ENCODE assay signal across 25 cellular contexts in the genomic region with DNA sequence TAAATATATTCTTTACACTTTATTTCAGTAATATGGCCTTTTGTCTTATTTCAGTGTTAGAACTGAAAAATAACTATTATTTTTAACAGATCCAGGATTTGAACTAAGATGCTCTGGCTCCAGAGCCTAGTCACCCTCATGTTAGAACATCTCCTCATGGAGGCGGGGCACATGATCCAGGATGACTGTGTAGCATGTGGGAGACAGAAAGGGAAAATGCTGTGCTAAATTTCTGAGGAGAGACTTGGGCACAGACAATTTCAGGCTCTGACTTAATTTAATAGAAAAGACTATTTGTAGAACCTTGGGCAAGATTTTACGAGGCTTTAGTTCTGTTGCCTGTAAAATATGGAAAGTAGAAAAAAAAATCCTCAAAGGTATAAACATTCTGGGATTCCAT. TPM values are rescaled to one million over a fixed set of nuclear protein-coding genes. Genes with fewer than 3 reads are reported as not detected.
DNase-seq lines count a peak whose midpoint lies in the region; ATAC-seq and TF ChIP-seq lines count a peak whose summit lies in the region.
"Had no signal": no experiment of that assay in that cellular context is flagged by ENCODE, and none has a peak within 500 bp of the region (broad histone marks: within the 10 kb centered on the region; RNA-seq: fewer than 3 reads in every experiment).

No MANE protein-coding gene starts in this region.

- no peak overlapping the region for H2AFZ ChIP-seq in mammary epithelial cell (ENCODE audit: low read depth, low read length)

- in situ Hi-C loops in mammary epithelial cell (cut with MboI; ENCODE audit: low sequenced_read_pairs in 2 of 2) = no loop called here

- H3K4me3 ChIP-seq in HEK293 (ENCODE audit: low read depth, low read length) (no peak overlapping the region), mammary epithelial cell (replicated peaks in 1 of 3; ENCODE audit: insufficient read depth in 1 of 3, low read depth in 2 of 3, low read length in 3 of 3) (no peak overlapping the region), fibroblast of villous mesenchyme (ENCODE audit: low read depth, low read length) (no peak overlapping the region)
- H3K4me3 ChIP-seq: heart right ventricle, MG63, spleen, testis had no signal

- CTCF ChIA-PET in HEK293 (lab: Yijun Ruan, JAX) (no interaction called here), mammary epithelial cell (lab: Charles Lee; ENCODE audit: low non-redundant PET) (no interaction called here)

- POLR2A ChIA-PET in HEK293 (lab: Yijun Ruan, JAX) = no interaction called here

- BruUV-seq in mammary epithelial cell (replicated peaks; lab: Mats Ljungman, UMichigan) = no TSS peak

- dilution Hi-C loops in mammary epithelial cell (cut with HindIII; ENCODE audit: low sequenced_read_pairs) = no loop called here

- no peak overlapping the region for H3K27ac ChIP-seq in HEK293 (ENCODE audit: extremely low read depth, low read depth, low read length)
- H3K27ac ChIP-seq in mammary epithelial cell (ENCODE audit: insufficient read depth, low read depth, low read length) = peak overlapping the region; percentile 40
- H3K27ac ChIP-seq: heart right ventricle, spleen had no signal

- no peaks in the 10 kb centered on the region for H3K27me3 ChIP-seq in mammary epithelial cell (ENCODE audit: insufficient read depth, low read length)
- H3K27me3 ChIP-seq: heart right ventricle, MG63, spleen, testis had no signal

- H3K36me3 ChIP-seq in HEK293 (ENCODE audit: control insufficient read depth in 2 of 2, insufficient read depth in 1 of 2, low read length in 2 of 2) (no peaks in the 10 kb centered on the region), mammary epithelial cell (ENCODE audit: insufficient read depth, low read length) (peaks cover 14% of the 10 kb centered on the region)
- H3K36me3 ChIP-seq: MG63 had no signal

- TF ChIP-seq CTCF in HEK293 (tag by site-specific recombination; IDR thresholded peaks at IDR 0.05) (no peak), mammary epithelial cell (conservative IDR thresholded peaks at IDR 0.05 in 1 of 2, IDR thresholded peaks at IDR 0.05 in 1 of 2; ENCODE audit: extremely low read depth in 1 of 2, insufficient read depth in 1 of 2, low read depth in 1 of 2, low read length in 2 of 2) (no peak), fibroblast of villous mesenchyme (IDR thresholded peaks at IDR 0.05; ENCODE audit: insufficient read depth, low read depth, low read length) (no peak)

- H3K4me1 ChIP-seq in HEK293 (ENCODE audit: control insufficient read depth, insufficient read depth, low read length) (no peaks in the 10 kb centered on the region), mammary epithelial cell (ENCODE audit: insufficient read depth, low read length) (peaks cover 38% of the 10 kb centered on the region)
- H3K4me1 ChIP-seq: testis had no signal

- no peak overlapping the region for H3K4me2 ChIP-seq in mammary epithelial cell (ENCODE audit: insufficient read depth, low read depth, low read length)

- H3K9me3 ChIP-seq in HEK293 (ENCODE audit: control insufficient read depth, insufficient read depth, low read depth, low read length) (no peaks in the 10 kb centered on the region), mammary epithelial cell (replicated peaks; ENCODE audit: insufficient read depth, low read length) (no peaks in the 10 kb centered on the region)
- H3K9me3 ChIP-seq: heart right ventricle, MG63, spleen, testis had no signal

- H3K79me2 ChIP-seq in mammary epithelial cell (ENCODE audit: insufficient read depth, low read length) = peaks cover 50% of the 10 kb centered on the region

- DNase-seq in AG08395 (ENCODE audit: low spot score) = peak; percentile 9
- peak; percentile 49 for DNase-seq in mammary epithelial cell
- peak; percentile 50 for DNase-seq in fibroblast of villous mesenchyme (ENCODE audit: low read depth)
- DNase-seq in RPMI8226 = no peak
- DNase-seq: activated B cell treated with CpG ODN at 0.5 μM for 24 hours; activated CD8-positive, alpha-beta memory T cell treated with anti-CD3 and anti-CD28 coated beads, Interleukin-2, amount 50 U/mL, for 48 hours; activated naive CD8-positive, alpha-beta T cell treated with anti-CD3 and anti-CD28 coated beads, Interleukin-2, amount 10 ng/mL, durations not matched to agents 7 days and 5 days; heart right ventricle; mesendoderm; MG63; naive B cell; NCI-H2029 treated with DMSO at 0.1 percent for 48 hours; NCI-H2227 treated with DMSO at 0.1 percent for 48 hours; NCI-H774; occipital lobe; retina; spleen; stimulated activated CD4-positive, alpha-beta T cell treated with anti-CD3 and anti-CD28 coated beads, Interleukin-4, amount 100 ng/mL, for 4 hours; stimulated activated naive CD4-positive, alpha-beta T cell treated with Interleukin-2 at 50 U/mL for 16 hours; T1000; testis had no signal

- intact Hi-C loops in mammary epithelial cell (cut with micrococcal nuclease) = loop anchor here (1.0 kb wide), 1 partner anchor 231 kb away; no protein-coding TSS in a partner anchor

- WGBS in mammary epithelial cell (ENCODE audit: low coverage, missing lambda C conversion rate) = 100% methylated on average over 2 of the region's 2 CpGs

- no peak overlapping the region for H3K9ac ChIP-seq in mammary epithelial cell (ENCODE audit: insufficient read depth, low read length)

- no peaks in the 10 kb centered on the region for H4K20me1 ChIP-seq in mammary epithelial cell (ENCODE audit: insufficient read depth, low read length)

- ATAC-seq in GM18907 (IDR thresholded peaks at IDR 0.05; ENCODE audit: unreplicated experiment) (no peak), HG03280 (IDR thresholded peaks at IDR 0.05; ENCODE audit: unreplicated experiment) (no peak), GM18520 (IDR thresholded peaks at IDR 0.05; ENCODE audit: unreplicated experiment) (no peak)
- ATAC-seq: heart right ventricle had no signal

TF ChIP-seq in HEK293, 187 proteins besides CTCF, POLR2A, EP300 and RAD21:
- TF ChIP-seq, protein P1, sequence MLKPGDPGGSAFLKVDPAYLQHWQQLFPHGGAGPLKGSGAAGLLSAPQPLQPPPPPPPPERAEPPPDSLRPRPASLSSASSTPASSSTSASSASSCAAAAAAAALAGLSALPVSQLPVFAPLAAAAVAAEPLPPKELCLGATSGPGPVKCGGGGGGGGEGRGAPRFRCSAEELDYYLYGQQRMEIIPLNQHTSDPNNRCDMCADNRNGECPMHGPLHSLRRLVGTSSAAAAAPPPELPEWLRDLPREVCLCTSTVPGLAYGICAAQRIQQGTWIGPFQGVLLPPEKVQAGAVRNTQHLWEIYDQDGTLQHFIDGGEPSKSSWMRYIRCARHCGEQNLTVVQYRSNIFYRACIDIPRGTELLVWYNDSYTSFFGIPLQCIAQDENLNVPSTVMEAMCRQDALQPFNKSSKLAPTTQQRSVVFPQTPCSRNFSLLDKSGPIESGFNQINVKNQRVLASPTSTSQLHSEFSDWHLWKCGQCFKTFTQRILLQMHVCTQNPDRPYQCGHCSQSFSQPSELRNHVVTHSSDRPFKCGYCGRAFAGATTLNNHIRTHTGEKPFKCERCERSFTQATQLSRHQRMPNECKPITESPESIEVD (tag by site-specific recombination; IDR thresholded peaks at IDR 0.05) = peak; percentile 31; the same call in 1 of the 2 replicates
- no peak for TF ChIP-seq ZNF670 (tag by site-specific recombination; IDR thresholded peaks at IDR 0.05; ENCODE audit: low read depth)
TF ChIP-seq in HEK293: peak in this region for 1.

RNA-seq across cellular contexts. Expression of a gene that starts 24.1 kb away (rescaled TPM):
- total RNA-seq in mammary epithelial cell = 100 to 1,000 TPM; 192 to 609 TPM
- 776 TPM for polyA plus RNA-seq in mammary epithelial cell
- polyA minus RNA-seq in mammary epithelial cell = 436 TPM
- 145 and 276 TPM in 2 replicates for total RNA-seq in fibroblast of villous mesenchyme
